ENCODE assay signal across 31 cellular contexts in the genomic region with DNA sequence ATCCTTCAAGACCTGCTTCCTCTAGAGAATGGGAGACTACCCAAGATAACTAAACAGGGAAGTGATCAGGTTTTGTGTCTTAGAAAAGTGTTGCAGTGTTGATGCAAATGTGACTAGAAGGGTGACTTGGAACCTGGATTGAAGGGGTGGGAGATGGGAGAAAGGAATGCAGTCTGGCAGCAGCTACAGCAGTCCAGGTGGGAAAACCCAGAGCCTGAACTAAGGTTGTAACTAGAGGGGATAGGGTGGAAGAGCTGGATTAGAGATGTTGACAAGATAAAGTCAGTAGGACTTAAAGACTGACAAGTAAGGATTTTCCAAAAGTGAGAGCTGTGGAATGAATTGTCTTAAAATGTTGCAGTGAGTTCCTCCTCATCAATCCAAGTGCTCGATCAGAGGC. TPM values are rescaled to one million over a fixed set of nuclear protein-coding genes. Genes with fewer than 3 reads are reported as not detected.
DNase-seq lines count a peak whose midpoint lies in the region; ATAC-seq and TF ChIP-seq lines count a peak whose summit lies in the region.
"Had no signal": no experiment of that assay in that cellular context is flagged by ENCODE, and none has a peak within 500 bp of the region (broad histone marks: within the 10 kb centered on the region; RNA-seq: fewer than 3 reads in every experiment).

No MANE protein-coding gene starts in this region.

- no peak for ATAC-seq in CD4-positive, CD25-positive, alpha-beta regulatory T cell (ENCODE audit: low read depth in 2 of 2)
- no peak for ATAC-seq in HG03097 (IDR thresholded peaks at IDR 0.05; ENCODE audit: low FRiP score, unreplicated experiment)
- ATAC-seq: activated T-cell treated with anti-CD3 and anti-CD28 coated beads, Interleukin-2, amount 50 U/mL, for 4 hours; right cardiac atrium; T-cell had no signal

- no peak overlapping the region for H3K27ac ChIP-seq in CD4-positive, CD25-positive, alpha-beta regulatory T cell (ENCODE audit: insufficient read depth, low read length, poor library complexity, severe bottlenecking)
- H3K27ac ChIP-seq: BLaER1, colonic mucosa, neural progenitor cell, stomach, vagina had no signal

- peaks cover 0 to 4% (median 2%) of the 10 kb centered on the region in 4 donors for H3K4me1 Mint-ChIP-seq in CD4-positive, CD25-positive, alpha-beta regulatory T cell
- H3K4me1 Mint-ChIP-seq in HFFc6 (ENCODE audit: low read depth): peaks cover 55% of the 10 kb centered on the region
- H3K4me1 Mint-ChIP-seq in dendritic cell treated with granulocyte-macrophage colony-stimulating factor and Interleukin-4, amounts not matched to agents 40 ng/mL and 50 ng/mL, for 4 days (ENCODE audit: low read depth): peaks cover 47% of the 10 kb centered on the region
- peaks cover 26% of the 10 kb centered on the region for H3K4me1 Mint-ChIP-seq in osteocyte (ENCODE audit: unreplicated experiment)
- H3K4me1 Mint-ChIP-seq: activated CD4-positive, alpha-beta T cell treated with anti-CD3 and anti-CD28 coated beads, Interleukin-2, amount 10 ng/mL, durations not matched to agents 7 days and 5 days had no signal

- peaks cover 6% of the 10 kb centered on the region for H3K27me3 Mint-ChIP-seq in CD4-positive, CD25-positive, alpha-beta regulatory T cell
- H3K27me3 Mint-ChIP-seq in HFFc6 (ENCODE audit: insufficient read depth) (no peaks in the 10 kb centered on the region; the same call in 1 of the 2 replicates), osteocyte (ENCODE audit: unreplicated experiment) (no peaks in the 10 kb centered on the region)
- peaks cover 9% of the 10 kb centered on the region for H3K27me3 Mint-ChIP-seq in dendritic cell treated with granulocyte-macrophage colony-stimulating factor and Interleukin-4, amounts not matched to agents 40 ng/mL and 50 ng/mL, for 4 days

- H3K27ac Mint-ChIP-seq in CD4-positive, CD25-positive, alpha-beta regulatory T cell: peak overlapping the region in 2 of 3 donors; percentile 26 to 62
- H3K27ac Mint-ChIP-seq in HFFc6 (peak overlapping the region; percentile 46; the same call in 1 of the 2 replicates), osteocyte (ENCODE audit: unreplicated experiment) (peak overlapping the region; percentile 29)
- H3K27ac Mint-ChIP-seq in dendritic cell treated with granulocyte-macrophage colony-stimulating factor and Interleukin-4, amounts not matched to agents 40 ng/mL and 50 ng/mL, for 4 days: peak overlapping the region; percentile 75
- H3K27ac Mint-ChIP-seq: activated CD4-positive, alpha-beta T cell treated with anti-CD3 and anti-CD28 coated beads, Interleukin-2, amount 10 ng/mL, durations not matched to agents 7 days and 5 days; neural progenitor cell; T-cell had no signal

- TF ChIP-seq CTCF in HFFc6 (IDR thresholded peaks at IDR 0.05) (no peak), osteocyte (IDR thresholded peaks at IDR 0.05) (no peak)

- peaks cover 3% of the 10 kb centered on the region for H3K36me3 ChIP-seq in CD4-positive, CD25-positive, alpha-beta regulatory T cell (ENCODE audit: control insufficient read depth, insufficient read depth, low read length)
- H3K36me3 ChIP-seq: ascending aorta, colonic mucosa, left ventricle myocardium inferior, neural progenitor cell, vagina had no signal

- H3K9me3 Mint-ChIP-seq in CD4-positive, CD25-positive, alpha-beta regulatory T cell: no peaks in the 10 kb centered on the region
- H3K9me3 Mint-ChIP-seq in HFFc6 (no peaks in the 10 kb centered on the region), osteocyte (ENCODE audit: unreplicated experiment) (no peaks in the 10 kb centered on the region)
- no peaks in the 10 kb centered on the region for H3K9me3 Mint-ChIP-seq in dendritic cell treated with granulocyte-macrophage colony-stimulating factor and Interleukin-4, amounts not matched to agents 40 ng/mL and 50 ng/mL, for 4 days
- H3K9me3 Mint-ChIP-seq: activated CD4-positive, alpha-beta T cell treated with anti-CD3 and anti-CD28 coated beads, Interleukin-2, amount 10 ng/mL, durations not matched to agents 7 days and 5 days; activated T-cell treated with anti-CD3 and anti-CD28 coated beads, Interleukin-2, amount 50 U/mL, for 4 hours; neural progenitor cell; T-cell had no signal

- H3K27me3 ChIP-seq in CD4-positive, CD25-positive, alpha-beta regulatory T cell (ENCODE audit: control insufficient read depth, insufficient read depth, low read length): no peaks in the 10 kb centered on the region
- H3K27me3 ChIP-seq: ascending aorta, colonic mucosa, neural progenitor cell, SJCRH30, stomach, vagina had no signal

- H3K4me1 ChIP-seq in CD4-positive, CD25-positive, alpha-beta regulatory T cell (ENCODE audit: control insufficient read depth, insufficient read depth, low read length, poor library complexity, severe bottlenecking): no peaks in the 10 kb centered on the region
- H3K4me1 ChIP-seq: colonic mucosa, neural progenitor cell had no signal

- H3K4me3 Mint-ChIP-seq in CD4-positive, CD25-positive, alpha-beta regulatory T cell: no peak overlapping the region
- H3K4me3 Mint-ChIP-seq in HFFc6: no peak overlapping the region
- no peak overlapping the region for H3K4me3 Mint-ChIP-seq in dendritic cell treated with granulocyte-macrophage colony-stimulating factor and Interleukin-4, amounts not matched to agents 40 ng/mL and 50 ng/mL, for 4 days
- H3K4me3 Mint-ChIP-seq in osteocyte (ENCODE audit: unreplicated experiment): no peak overlapping the region
- H3K4me3 Mint-ChIP-seq: activated CD4-positive, alpha-beta T cell treated with anti-CD3 and anti-CD28 coated beads, Interleukin-2, amount 10 ng/mL, durations not matched to agents 7 days and 5 days; activated T-cell treated with anti-CD3 and anti-CD28 coated beads, Interleukin-2, amount 50 U/mL, for 4 hours; neural progenitor cell; T-cell had no signal

- no peak for DNase-seq in CD4-positive, CD25-positive, alpha-beta regulatory T cell
- DNase-seq in HFFc6: no peak
- no peak for DNase-seq in osteocyte (ENCODE audit: extremely low spot score, unreplicated experiment)
- no peak for DNase-seq in NCI-H128 (lab: John Stamatoyannopoulos, UW; ENCODE audit: unreplicated experiment)
- DNase-seq in NCI-H82 treated with DMSO at 0.1 percent for 48 hours (lab: John Stamatoyannopoulos, UW; ENCODE audit: unreplicated experiment): no peak
- DNase-seq: activated CD4-positive, alpha-beta T cell treated with anti-CD3 and anti-CD28 coated beads, Interleukin-2, amount 10 ng/mL, durations not matched to agents 7 days and 5 days; activated gamma-delta T cell treated with Interleukin-2 at 50 U/mL for 16 hours; activated T-cell treated with anti-CD3 and anti-CD28 coated beads, Interleukin-2, amount 50 U/mL, for 4 hours; colonic mucosa; COR-L47; effector CD8-positive, alpha-beta T cell; hypothalamus; left ventricle myocardium inferior; mesenchymal stem cell; NCI-H1092; NCI-H1694 treated with DMSO at 0.1 percent for 48 hours; NCI-H446 treated with DMSO at 0.1 percent for 48 hours; NCI-H774; right cardiac atrium; RPMI8226; SJCRH30; spleen; stimulated activated CD4-positive, alpha-beta T cell treated with anti-CD3 and anti-CD28 coated beads, Interleukin-2, amount 100 ng/mL, for 24 hours; stomach had no signal

- H3K36me3 Mint-ChIP-seq in CD4-positive, CD25-positive, alpha-beta regulatory T cell: no peaks in the 10 kb centered on the region
- H3K36me3 Mint-ChIP-seq in HFFc6 (ENCODE audit: low read depth): no peaks in the 10 kb centered on the region; the same call in 1 of the 2 replicates
- peaks cover 12% of the 10 kb centered on the region for H3K36me3 Mint-ChIP-seq in dendritic cell treated with granulocyte-macrophage colony-stimulating factor and Interleukin-4, amounts not matched to agents 40 ng/mL and 50 ng/mL, for 4 days (ENCODE audit: low read depth)
- peaks cover 6% of the 10 kb centered on the region for H3K36me3 Mint-ChIP-seq in osteocyte (ENCODE audit: unreplicated experiment)

- no peak overlapping the region for H3K4me3 ChIP-seq in CD4-positive, CD25-positive, alpha-beta regulatory T cell (ENCODE audit: low read depth, low read length)
- H3K4me3 ChIP-seq: ascending aorta, BLaER1, colonic mucosa, left ventricle myocardium inferior, neural progenitor cell, SJCRH30, spleen, stomach, vagina had no signal

- intact Hi-C loops in dendritic cell treated with granulocyte-macrophage colony-stimulating factor and Interleukin-4, amounts not matched to agents 40 ng/mL and 50 ng/mL, for 4 days (cut with micrococcal nuclease): loop anchor here (1.0 to 5.0 kb wide), 2 partner anchors 74 to 339 kb away; partner anchors contain the start of gene TIMM17A

- H3K9me3 ChIP-seq in CD4-positive, CD25-positive, alpha-beta regulatory T cell (ENCODE audit: control insufficient read depth in 2 of 2, low read length in 2 of 2): no peaks in the 10 kb centered on the region
- H3K9me3 ChIP-seq: ascending aorta, BLaER1, colonic mucosa, left ventricle myocardium inferior, SJCRH30, spleen, stomach, vagina had no signal

RNA-seq across cellular contexts. Expression of gene SHISA4, which starts 7.1 kb away (rescaled TPM):
- total RNA-seq in CD4-positive, CD25-positive, alpha-beta regulatory T cell: 0.44 TPM
- polyA plus RNA-seq in CD4-positive, CD25-positive, alpha-beta regulatory T cell: under 1 TPM in 2 of 4 donors, not detected in 2; 0.22 to 0.44 TPM
- total RNA-seq in HFFc6 (2021; fragmentation: NEBNext Ultra II Directional; extraction: Animal tissue kit (Norgen Biotek cat#: 25700)): 10 to 100 TPM; 29.8 to 49.6 (median 39.9) TPM
- 31.4 and 32.1 TPM in 2 replicates for total RNA-seq in osteocyte

RNA-seq across cellular contexts. Expression of gene IPO9, which starts 52.7 kb away (rescaled TPM):
- total RNA-seq in CD4-positive, CD25-positive, alpha-beta regulatory T cell: 31.3 TPM
- polyA plus RNA-seq in CD4-positive, CD25-positive, alpha-beta regulatory T cell: 10 to 100 TPM; 13.9 to 23.6 (median 14.7) TPM
- total RNA-seq in HFFc6 (2021; fragmentation: NEBNext Ultra II Directional; extraction: Animal tissue kit (Norgen Biotek cat#: 25700)): 10 to 100 TPM; 54.1 to 77.8 (median 63.6) TPM
- 63.3 and 65.0 TPM in 2 replicates for total RNA-seq in osteocyte

Comparison
In these comparisons a context has a peak if more than half of its experiments do, and no peak if none do; other contexts are left out.
1. RNA of gene SHISA4, which starts 7.1 kb away (total RNA-seq): 29.8 to 49.6 TPM in HFFc6 and 31.4 to 32.1 TPM in osteocyte; 0.44 TPM in CD4-positive, CD25-positive, alpha-beta regulatory T cell (single experiment); every median in the first group is over 10 times any median in the second.
2. Peak in every context shown above with its lines, with median percentiles within 50 percentile points of each other: H3K27ac Mint-ChIP-seq.